8 cellular contexts compared by ENCODE assay signal in genomic region chr1:156590326-156591180, GRCh38. TPM values are rescaled to one million over a fixed set of nuclear protein-coding genes. Genes with fewer than 3 reads are reported as not detected.
DNase-seq lines count a peak whose midpoint lies in the region; ATAC-seq, FAIRE-seq and TF ChIP-seq lines count a peak whose summit lies in the region.
"Had no signal": no experiment of that assay in that cellular context is flagged by ENCODE, and none has a peak within 500 bp of the region (broad histone marks: within the 10 kb centered on the region; RNA-seq: fewer than 3 reads in every experiment).

No MANE protein-coding gene starts in this region.

- no peak overlapping the region for H4K12ac ChIP-seq in trophoblast cell (ENCODE audit: low read depth, low read length)

- H3K9ac ChIP-seq in endothelial cell of umbilical vein (replicated peaks; ENCODE audit: extremely low read depth, insufficient read depth, low read length) (no peak overlapping the region), trophoblast cell (ENCODE audit: low read length) (no peak overlapping the region)

- no peak for FAIRE-seq in endothelial cell of umbilical vein (lab: Jason Lieb, UNC)
- FAIRE-seq: frontal cortex, urothelium cell line had no signal

- H3K9me3 Mint-ChIP-seq in activated CD4-positive, alpha-beta T cell treated with anti-CD3 and anti-CD28 coated beads, Interleukin-2, amount 10 ng/mL, durations not matched to agents 24 days and 14 days: no peaks in the 10 kb centered on the region
- H3K9me3 Mint-ChIP-seq in stimulated activated naive B cell treated with anti-CD40 and anti-IgM and Interleukin-4, amounts not matched to agents 10 μg/mL and 1 μg/mL and 100 μg/mL, for 72 hours: no peaks in the 10 kb centered on the region

- peaks cover 0 to 15% of the 10 kb centered on the region in 2 experiments for H3K36me3 ChIP-seq in endothelial cell of umbilical vein (ENCODE audit: control insufficient read depth in 2 of 2, extremely low read depth in 1 of 2, insufficient read depth in 2 of 2, low read length in 2 of 2)
- peaks cover 21 to 22% of the 10 kb centered on the region in 2 experiments for H3K36me3 ChIP-seq in trophoblast cell (ENCODE audit: control insufficient read depth in 1 of 2, insufficient read depth in 2 of 2, low read length in 2 of 2)

- H3K27me3 Mint-ChIP-seq in activated CD4-positive, alpha-beta T cell treated with anti-CD3 and anti-CD28 coated beads, Interleukin-2, amount 10 ng/mL, durations not matched to agents 24 days and 14 days: no peaks in the 10 kb centered on the region
- H3K27me3 Mint-ChIP-seq in stimulated activated naive B cell treated with anti-CD40 and anti-IgM and Interleukin-4, amounts not matched to agents 10 μg/mL and 1 μg/mL and 100 μg/mL, for 72 hours: no peaks in the 10 kb centered on the region

- H3K4me3 ChIP-seq in endothelial cell of umbilical vein (replicated peaks in 1 of 3; ENCODE audit: insufficient read depth in 1 of 3, low read depth in 1 of 3, low read length in 3 of 3): no peak overlapping the region
- no peak overlapping the region for H3K4me3 ChIP-seq in trophoblast cell (ENCODE audit: low read depth, low read length)

- no peak overlapping the region for H3K14ac ChIP-seq in trophoblast cell (ENCODE audit: low read length)

- H3K9me1 ChIP-seq in endothelial cell of umbilical vein (replicated peaks; ENCODE audit: control insufficient read depth, extremely low read depth, insufficient read depth, low read length): no peaks in the 10 kb centered on the region

- H4K8ac ChIP-seq in trophoblast cell (ENCODE audit: low read depth, low read length): no peak overlapping the region

- no peak for TF ChIP-seq POLR2A in endothelial cell of umbilical vein (IDR thresholded peaks at IDR 0.05; ENCODE audit: low read depth, low read length)

- H3K36me3 Mint-ChIP-seq in activated CD4-positive, alpha-beta T cell treated with anti-CD3 and anti-CD28 coated beads, Interleukin-2, amount 10 ng/mL, durations not matched to agents 24 days and 14 days (ENCODE audit: low read depth): peaks cover 18% of the 10 kb centered on the region
- H3K36me3 Mint-ChIP-seq in stimulated activated naive B cell treated with anti-CD40 and anti-IgM and Interleukin-4, amounts not matched to agents 10 μg/mL and 1 μg/mL and 100 μg/mL, for 72 hours: peaks cover 17 to 19% of the 10 kb centered on the region in 2 donors

- DNase-seq in activated CD4-positive, alpha-beta T cell treated with anti-CD3 and anti-CD28 coated beads, Interleukin-2, amount 10 ng/mL, durations not matched to agents 24 days and 14 days: peak; percentile 53
- DNase-seq in activated CD4-positive, alpha-beta T cell treated with anti-CD3 and anti-CD28 coated beads, Interleukin-2, amount 50 U/mL, for 4 hours: no peak
- DNase-seq in endothelial cell of umbilical vein (ENCODE audit: low read depth, low spot score): no peak
- no peak for DNase-seq in stimulated activated naive B cell treated with anti-CD40 and anti-IgM and Interleukin-4, amounts not matched to agents 10 μg/mL and 1 μg/mL and 100 μg/mL, for 72 hours
- DNase-seq in trophoblast cell: no peak

- H4K20me1 ChIP-seq in endothelial cell of umbilical vein (replicated peaks; ENCODE audit: control insufficient read depth, extremely low read depth, insufficient read depth, low read length): no peaks in the 10 kb centered on the region

- no peak overlapping the region for H2AK5ac ChIP-seq in trophoblast cell (ENCODE audit: low read length)

- no peaks in the 10 kb centered on the region for H3K9me3 ChIP-seq in endothelial cell of umbilical vein (replicated peaks; ENCODE audit: control insufficient read depth, insufficient read depth, low read length)
- H3K9me3 ChIP-seq in trophoblast cell (ENCODE audit: insufficient read depth, low read depth, low read length): no peaks in the 10 kb centered on the region

- no peak overlapping the region for H3K4me3 Mint-ChIP-seq in activated CD4-positive, alpha-beta T cell treated with anti-CD3 and anti-CD28 coated beads, Interleukin-2, amount 10 ng/mL, durations not matched to agents 24 days and 14 days
- peak overlapping the region; percentile 84 to 91 for H3K4me3 Mint-ChIP-seq in stimulated activated naive B cell treated with anti-CD40 and anti-IgM and Interleukin-4, amounts not matched to agents 10 μg/mL and 1 μg/mL and 100 μg/mL, for 72 hours

- dilution Hi-C loops in endothelial cell of umbilical vein (cut with MboI; ENCODE audit: extremely low pct_ligation_motif_present, low sequenced_read_pairs): no loop called here

- H2BK5ac ChIP-seq in trophoblast cell (ENCODE audit: low read depth, low read length, poor library complexity): no peak overlapping the region

- H2AFZ ChIP-seq in endothelial cell of umbilical vein (ENCODE audit: low read depth, low read length) (no peak overlapping the region), trophoblast cell (ENCODE audit: insufficient read depth, low read length, poor library complexity) (no peak overlapping the region)

- peaks cover 19% of the 10 kb centered on the region for H3K4me1 Mint-ChIP-seq in activated CD4-positive, alpha-beta T cell treated with anti-CD3 and anti-CD28 coated beads, Interleukin-2, amount 10 ng/mL, durations not matched to agents 24 days and 14 days
- peaks cover 16 to 36% of the 10 kb centered on the region in 2 donors for H3K4me1 Mint-ChIP-seq in stimulated activated naive B cell treated with anti-CD40 and anti-IgM and Interleukin-4, amounts not matched to agents 10 μg/mL and 1 μg/mL and 100 μg/mL, for 72 hours

- H3K27ac Mint-ChIP-seq in activated CD4-positive, alpha-beta T cell treated with anti-CD3 and anti-CD28 coated beads, Interleukin-2, amount 10 ng/mL, durations not matched to agents 24 days and 14 days: no peak overlapping the region
- peak overlapping the region; percentile 91 for H3K27ac Mint-ChIP-seq in stimulated activated naive B cell treated with anti-CD40 and anti-IgM and Interleukin-4, amounts not matched to agents 10 μg/mL and 1 μg/mL and 100 μg/mL, for 72 hours

- no peak overlapping the region for H2BK12ac ChIP-seq in trophoblast cell (ENCODE audit: low read length)

- no CpG with 5 or more reads among the region's 10 CpGs for WGBS in trophoblast cell (ENCODE audit: extremely low coverage, insufficient coverage, insufficient read length)

- CTCF ChIA-PET in endothelial cell of umbilical vein (lab: Charles Lee): interaction anchor here (0.7 to 4.9 kb wide), 11 partner anchors 9 to 205 kb away, joined by 3 to 32 read pairs (median 5); partner anchors contain the start of genes GPATCH4 and TTC24

- POLR2A ChIA-PET in endothelial cell of umbilical vein (lab: Charles Lee): interaction anchor here (0.6 to 1.8 kb wide), 2 partner anchors 11 to 134 kb away, joined by 4 to 9 read pairs; partner anchors contain the start of gene GPATCH4

- intact Hi-C loops in activated CD4-positive, alpha-beta T cell treated with anti-CD3 and anti-CD28 coated beads, Interleukin-2, amount 10 ng/mL, durations not matched to agents 24 days and 14 days (cut with micrococcal nuclease): loop anchor here (1.0 kb wide), 1 partner anchor 11 kb away; the partner anchor contains the start of gene GPATCH4
- intact Hi-C loops in endothelial cell of umbilical vein (cut with micrococcal nuclease): loop anchor here (5.0 kb wide), 1 partner anchor 88 kb away; the partner anchor contains the start of gene MEF2D

- peaks cover 17% of the 10 kb centered on the region for H3K4me1 ChIP-seq in endothelial cell of umbilical vein (ENCODE audit: control insufficient read depth, extremely low read depth, insufficient read depth, low read length)
- peaks cover 3 to 8% of the 10 kb centered on the region in 2 experiments for H3K4me1 ChIP-seq in trophoblast cell (ENCODE audit: control insufficient read depth in 1 of 2, insufficient read depth in 2 of 2, low read length in 2 of 2)

- H3K23ac ChIP-seq in trophoblast cell (ENCODE audit: low read length): no peak overlapping the region

- no peak overlapping the region for H2BK120ac ChIP-seq in trophoblast cell (ENCODE audit: insufficient read depth, low read length, poor library complexity)

- no peak for TF ChIP-seq CTCF in endothelial cell of umbilical vein (IDR thresholded peaks at IDR 0.05; ENCODE audit: extremely low read depth in 1 of 2, insufficient read depth in 1 of 2, low read depth in 1 of 2, low read length in 2 of 2)

- H3K79me2 ChIP-seq in endothelial cell of umbilical vein (ENCODE audit: control insufficient read depth, insufficient read depth, low read length) (peaks cover 5% of the 10 kb centered on the region), trophoblast cell (ENCODE audit: control insufficient read depth, insufficient read depth, low read length, poor library complexity) (peaks cover 6% of the 10 kb centered on the region)

- H3K27ac ChIP-seq in endothelial cell of umbilical vein (ENCODE audit: insufficient read depth, low read depth, low read length) (no peak overlapping the region), trophoblast cell (ENCODE audit: low read depth, low read length) (no peak overlapping the region)

- no peak overlapping the region for H3K4ac ChIP-seq in trophoblast cell (ENCODE audit: low read depth, low read length)

- peaks cover 6% of the 10 kb centered on the region for H3K79me1 ChIP-seq in trophoblast cell (ENCODE audit: low read length)

- no peak overlapping the region for H4K91ac ChIP-seq in trophoblast cell (ENCODE audit: low read depth, low read length)

- H3K27me3 ChIP-seq in endothelial cell of umbilical vein (ENCODE audit: control insufficient read depth in 2 of 2, insufficient read depth in 2 of 2, low read length in 2 of 2) (no peaks in the 10 kb centered on the region), trophoblast cell (ENCODE audit: insufficient read depth, low read length) (no peaks in the 10 kb centered on the region)

- ATAC-seq in stimulated activated naive B cell treated with anti-CD40 and anti-IgM and Interleukin-4, amounts not matched to agents 10 μg/mL and 1 μg/mL and 100 μg/mL, for 72 hours (replicated peaks): no peak
- no peak for ATAC-seq in HG03108 (IDR thresholded peaks at IDR 0.05; ENCODE audit: unreplicated experiment)

- H3K4me2 ChIP-seq in endothelial cell of umbilical vein (ENCODE audit: insufficient read depth, low read length) (peak overlapping the region; percentile 79), trophoblast cell (ENCODE audit: low read length) (no peak overlapping the region)

- BruUV-seq in endothelial cell of umbilical vein (replicated peaks; lab: Mats Ljungman, UMichigan): no TSS peak

- no peak overlapping the region for H3K18ac ChIP-seq in trophoblast cell (ENCODE audit: low read length)

RNA-seq across cellular contexts. Expression of gene NAXE, which starts 1.0 kb away (rescaled TPM):
- total RNA-seq in activated CD4-positive, alpha-beta T cell treated with anti-CD3 and anti-CD28 coated beads, Interleukin-2, amount 10 ng/mL, durations not matched to agents 24 days and 14 days: 84.1 and 90.2 TPM in 2 replicates
- total RNA-seq in endothelial cell of umbilical vein: 74.0 and 76.2 TPM in 2 replicates
- 187 and 210 TPM in 2 replicates for polyA plus RNA-seq in endothelial cell of umbilical vein
- 143 and 154 TPM in 2 replicates for polyA plus RNA-seq in endothelial cell of umbilical vein (2011; cell fraction: cytosol; rRNA removed)
- polyA plus RNA-seq in endothelial cell of umbilical vein (2011; cell fraction: nucleus; rRNA removed): 62.0 and 82.1 TPM in 2 replicates
- polyA plus RNA-seq in endothelial cell of umbilical vein (2012): 90.9 and 109 TPM in 2 replicates
- polyA minus RNA-seq in endothelial cell of umbilical vein: 97.8 and 109 TPM in 2 replicates
- polyA minus RNA-seq in endothelial cell of umbilical vein (2011; cell fraction: cytosol; rRNA and poly(A)+ RNA removed): 91.6 TPM
- 26.3 and 33.7 TPM in 2 replicates for polyA minus RNA-seq in endothelial cell of umbilical vein (2011; cell fraction: nucleus; rRNA and poly(A)+ RNA removed)
- polyA plus RNA-seq in trophoblast cell (2013): 46.9 and 47.2 TPM in 2 replicates

RNA-seq across cellular contexts. Expression of gene GPATCH4, which starts 10.7 kb away (rescaled TPM):
- total RNA-seq in activated CD4-positive, alpha-beta T cell treated with anti-CD3 and anti-CD28 coated beads, Interleukin-2, amount 10 ng/mL, durations not matched to agents 24 days and 14 days: 99.0 and 99.2 TPM in 2 replicates
- 29.2 and 32.0 TPM in 2 replicates for total RNA-seq in endothelial cell of umbilical vein
- 15.5 and 22.4 TPM in 2 replicates for polyA plus RNA-seq in endothelial cell of umbilical vein
- 30.0 and 42.1 TPM in 2 replicates for polyA plus RNA-seq in endothelial cell of umbilical vein (2011; cell fraction: cytosol; rRNA removed)
- 46.6 and 52.0 TPM in 2 replicates for polyA plus RNA-seq in endothelial cell of umbilical vein (2011; cell fraction: nucleus; rRNA removed)
- polyA plus RNA-seq in endothelial cell of umbilical vein (2012): 39.0 and 64.5 TPM in 2 replicates
- polyA minus RNA-seq in endothelial cell of umbilical vein: 38.2 and 48.0 TPM in 2 replicates
- polyA minus RNA-seq in endothelial cell of umbilical vein (2011; cell fraction: cytosol; rRNA and poly(A)+ RNA removed): 37.6 TPM
- polyA minus RNA-seq in endothelial cell of umbilical vein (2011; cell fraction: nucleus; rRNA and poly(A)+ RNA removed): 26.2 and 46.5 TPM in 2 replicates
- 16.5 and 16.8 TPM in 2 replicates for polyA plus RNA-seq in trophoblast cell (2013)

RNA-seq across cellular contexts. Expression of gene TTC24, which starts 11.0 kb away (rescaled TPM):
- total RNA-seq in activated CD4-positive, alpha-beta T cell treated with anti-CD3 and anti-CD28 coated beads, Interleukin-2, amount 10 ng/mL, durations not matched to agents 24 days and 14 days: 4.6 and 5.4 TPM in 2 replicates
- total RNA-seq in endothelial cell of umbilical vein: not detected in 2 replicates
- not detected in 2 replicates for polyA plus RNA-seq in endothelial cell of umbilical vein
- not detected in 2 replicates for polyA plus RNA-seq in endothelial cell of umbilical vein (2011; cell fraction: cytosol; rRNA removed)
- polyA plus RNA-seq in endothelial cell of umbilical vein (2011; cell fraction: nucleus; rRNA removed): not detected in 2 replicates
- not detected in 2 replicates for polyA plus RNA-seq in endothelial cell of umbilical vein (2012)
- not detected in 2 replicates for polyA minus RNA-seq in endothelial cell of umbilical vein
- not detected for polyA minus RNA-seq in endothelial cell of umbilical vein (2011; cell fraction: cytosol; rRNA and poly(A)+ RNA removed)
- not detected in 2 replicates for polyA minus RNA-seq in endothelial cell of umbilical vein (2011; cell fraction: nucleus; rRNA and poly(A)+ RNA removed)
- not detected in 2 replicates for polyA plus RNA-seq in trophoblast cell (2013)
- total RNA-seq: frontal cortex had no signal

RNA-seq across cellular contexts. Expression of gene IQGAP3, which starts 18.2 kb away (rescaled TPM):
- total RNA-seq in activated CD4-positive, alpha-beta T cell treated with anti-CD3 and anti-CD28 coated beads, Interleukin-2, amount 10 ng/mL, durations not matched to agents 24 days and 14 days: 10.5 and 11.2 TPM in 2 replicates
- total RNA-seq in endothelial cell of umbilical vein: 48.6 and 60.7 TPM in 2 replicates
- polyA plus RNA-seq in endothelial cell of umbilical vein: 28.3 and 30.2 TPM in 2 replicates
- 17.1 and 17.2 TPM in 2 replicates for polyA plus RNA-seq in endothelial cell of umbilical vein (2011; cell fraction: cytosol; rRNA removed)
- 198 and 249 TPM in 2 replicates for polyA plus RNA-seq in endothelial cell of umbilical vein (2011; cell fraction: nucleus; rRNA removed)
- 9.9 and 15.9 TPM in 2 replicates for polyA plus RNA-seq in endothelial cell of umbilical vein (2012)
- 47.2 and 48.6 TPM in 2 replicates for polyA minus RNA-seq in endothelial cell of umbilical vein
- polyA minus RNA-seq in endothelial cell of umbilical vein (2011; cell fraction: cytosol; rRNA and poly(A)+ RNA removed): 18.8 TPM
- 41.1 and 61.1 TPM in 2 replicates for polyA minus RNA-seq in endothelial cell of umbilical vein (2011; cell fraction: nucleus; rRNA and poly(A)+ RNA removed)
- 14.7 and 15.2 TPM in 2 replicates for polyA plus RNA-seq in trophoblast cell (2013)

RNA-seq across cellular contexts. Expression of gene HAPLN2, which starts 28.7 kb away (rescaled TPM):
- total RNA-seq in activated CD4-positive, alpha-beta T cell treated with anti-CD3 and anti-CD28 coated beads, Interleukin-2, amount 10 ng/mL, durations not matched to agents 24 days and 14 days: not detected in 2 replicates
- not detected in 2 replicates for total RNA-seq in endothelial cell of umbilical vein
- polyA plus RNA-seq in endothelial cell of umbilical vein: 0.14 TPM in 1 of 2 replicates, not detected in the other
- not detected in 2 replicates for polyA plus RNA-seq in endothelial cell of umbilical vein (2011; cell fraction: cytosol; rRNA removed)
- 0.68 and 0.70 TPM in 2 replicates for polyA plus RNA-seq in endothelial cell of umbilical vein (2011; cell fraction: nucleus; rRNA removed)
- not detected in 2 replicates for polyA plus RNA-seq in endothelial cell of umbilical vein (2012)
- polyA minus RNA-seq in endothelial cell of umbilical vein: not detected in 2 replicates
- polyA minus RNA-seq in endothelial cell of umbilical vein (2011; cell fraction: cytosol; rRNA and poly(A)+ RNA removed): not detected
- not detected in 2 replicates for polyA minus RNA-seq in endothelial cell of umbilical vein (2011; cell fraction: nucleus; rRNA and poly(A)+ RNA removed)
- polyA plus RNA-seq in trophoblast cell (2013): 0.06 TPM in 1 of 2 replicates, not detected in the other
